ENCODE assay signal across 8 cellular contexts in the genomic region with DNA sequence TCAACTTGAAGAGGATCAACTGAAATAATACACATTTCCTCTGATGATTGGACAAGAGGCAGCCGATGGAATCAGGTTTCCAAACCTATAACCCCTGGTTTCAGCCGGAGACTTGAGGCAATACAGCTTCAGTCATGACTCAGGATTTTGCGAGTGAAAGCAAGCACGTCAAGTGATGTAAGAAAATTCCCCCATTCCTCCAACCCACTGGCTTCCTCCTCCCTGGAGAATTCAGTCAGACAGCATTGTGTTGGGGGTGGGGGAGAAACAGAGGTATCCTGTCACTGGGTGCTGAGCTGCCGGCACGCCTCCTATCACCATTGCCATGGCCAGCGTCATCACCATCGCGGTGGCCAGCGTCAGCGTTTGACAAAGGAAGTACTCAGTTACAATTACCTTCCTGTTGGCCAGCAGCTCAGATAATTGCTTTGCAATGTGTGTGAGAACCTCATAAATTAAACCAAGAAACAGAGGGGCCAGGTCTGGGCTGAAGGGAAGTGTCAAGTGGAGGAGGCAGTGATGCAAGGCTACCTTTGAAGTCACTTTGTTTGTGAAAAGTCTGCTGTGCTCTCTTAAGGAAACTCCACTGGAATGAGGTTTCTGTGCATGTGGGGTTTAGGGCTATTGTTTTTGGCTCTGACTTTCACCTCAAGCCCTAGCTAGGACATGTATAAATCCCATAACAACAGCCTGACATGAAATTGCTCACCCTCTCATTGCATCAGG. TPM values are rescaled to one million over a fixed set of nuclear protein-coding genes. Genes with fewer than 3 reads are reported as not detected.
DNase-seq lines count a peak whose midpoint lies in the region; TF ChIP-seq lines count a peak whose summit lies in the region.

No MANE protein-coding gene starts in this region.

- peaks cover 11% of the 10 kb centered on the region for H3K27me3 Mint-ChIP-seq in brain

- no peaks in the 10 kb centered on the region for H3K36me3 ChIP-seq in MG63

- peak overlapping the region in 3 of 5 experiments; percentile 94 to 97 (median 96) for H3K27ac Mint-ChIP-seq in brain

- H3K4me3 Mint-ChIP-seq in brain = peak overlapping the region in 3 of 5 experiments; percentile 62 to 69 (median 65)

- DNase-seq in ELF-1 (ENCODE audit: low read depth, low spot score) (peak; percentile 81), MG63 (peak; percentile 94), T follicular helper cell (ENCODE audit: low read depth) (peak; percentile 3), kidney glomerular epithelial cell (lab: John Stamatoyannopoulos, UW) (peak; percentile 100), SK-N-DZ (ENCODE audit: low spot score) (no peak), substantia nigra (lab: John Stamatoyannopoulos, UW) (no peak)
- DNase-seq in stimulated activated CD4-positive, alpha-beta T cell treated with anti-CD3 and anti-CD28 coated beads, Interleukin-2, amount 100 ng/mL, for 24 hours = peak; percentile 62 to 64

- no peaks in the 10 kb centered on the region for H3K36me3 Mint-ChIP-seq in brain

- no peak overlapping the region for H3K4me3 ChIP-seq in MG63

- no peak overlapping the region for H3K27ac ChIP-seq in substantia nigra (ENCODE audit: low read depth, low read length, poor library complexity, severe bottlenecking)

- peaks cover 38% of the 10 kb centered on the region for H3K4me1 Mint-ChIP-seq in brain

- no peaks in the 10 kb centered on the region for H3K9me3 ChIP-seq in MG63

- H3K27me3 ChIP-seq in MG63 = no peaks in the 10 kb centered on the region

- peaks cover 0 to 2% (median 0%) of the 10 kb centered on the region in 5 experiments for H3K9me3 Mint-ChIP-seq in brain

- no peak for TF ChIP-seq CTCF in brain (conservative IDR thresholded peaks at IDR 0.05)

RNA-seq across cellular contexts. Expression of gene LIF, which starts 50.3 kb away (rescaled TPM):
- 11.1 and 13.0 TPM in 2 replicates for total RNA-seq in MG63 (2014; rRNA removed; shearing (Covaris generic); ENCODE audit: low replicate concordance)
- 0.22 TPM for polyA plus RNA-seq in brain (ENCODE audit: insufficient read depth, low read depth, low replicate concordance)
- polyA plus RNA-seq in SK-N-DZ (2014; cell fraction: cytosol; rRNA removed) = not detected in 2 replicates
- 0.04 TPM in 1 of 2 replicates, not detected in the other for polyA plus RNA-seq in SK-N-DZ (2014; cell fraction: nucleus; rRNA removed)

Comparison
In these comparisons a context has a peak if more than half of its experiments do, and no peak if none do; other contexts are left out.
1. DNase-seq: peak in ELF-1 (single experiment), MG63 (single experiment), T follicular helper cell (single experiment), kidney glomerular epithelial cell (single experiment) and stimulated activated CD4-positive, alpha-beta T cell treated with anti-CD3 and anti-CD28 coated beads, Interleukin-2, amount 100 ng/mL, for 24 hours (2 of 2); none in SK-N-DZ (single experiment) and substantia nigra (0 of 49).